In genomic region chr9:77838986-77839385, GRCh38 we compare ENCODE assay signal across 10 cellular contexts.
"Had no signal": no experiment of that assay in that cellular context is flagged by ENCODE, and none has a peak within 500 bp of the region (broad histone marks: within the 10 kb centered on the region; RNA-seq: fewer than 3 reads in every experiment).

No MANE protein-coding gene starts in this region.

- H3K27ac ChIP-seq: foreskin keratinocyte, ovary had no signal

- H3K9me3 ChIP-seq: ovary, tibial artery had no signal

- H3K36me3 ChIP-seq: ovary, tibial artery had no signal

- H3K4me3 ChIP-seq: coronary artery, ovary, tibial artery had no signal

- H3K27me3 ChIP-seq: foreskin keratinocyte, ovary, tibial artery had no signal

- H3K4me1 ChIP-seq: foreskin keratinocyte had no signal

- DNase-seq: activated CD4-positive, CD25-positive, alpha-beta regulatory T cell treated with anti-CD3 and anti-CD28 coated beads, Interleukin-2, amount 50 U/mL, for 72 hours; foreskin keratinocyte; head of caudate nucleus; immature natural killer cell; ovary; stimulated activated CD4-positive, alpha-beta T cell treated with anti-CD3 and anti-CD28 coated beads, Interleukin-2, amount 100 ng/mL, for 24 hours; T-helper 1 cell; tibial artery had no signal

- ATAC-seq: foreskin keratinocyte; stimulated activated effector memory CD8-positive, alpha-beta T cell treated with anti-CD3 and anti-CD28 coated beads, Interleukin-12 subunit alpha, Interleukin-12 subunit beta, amount 100 ng/mL, for 72 hours had no signal
